1 cellular context compared by ENCODE assay signal in the genomic region with DNA sequence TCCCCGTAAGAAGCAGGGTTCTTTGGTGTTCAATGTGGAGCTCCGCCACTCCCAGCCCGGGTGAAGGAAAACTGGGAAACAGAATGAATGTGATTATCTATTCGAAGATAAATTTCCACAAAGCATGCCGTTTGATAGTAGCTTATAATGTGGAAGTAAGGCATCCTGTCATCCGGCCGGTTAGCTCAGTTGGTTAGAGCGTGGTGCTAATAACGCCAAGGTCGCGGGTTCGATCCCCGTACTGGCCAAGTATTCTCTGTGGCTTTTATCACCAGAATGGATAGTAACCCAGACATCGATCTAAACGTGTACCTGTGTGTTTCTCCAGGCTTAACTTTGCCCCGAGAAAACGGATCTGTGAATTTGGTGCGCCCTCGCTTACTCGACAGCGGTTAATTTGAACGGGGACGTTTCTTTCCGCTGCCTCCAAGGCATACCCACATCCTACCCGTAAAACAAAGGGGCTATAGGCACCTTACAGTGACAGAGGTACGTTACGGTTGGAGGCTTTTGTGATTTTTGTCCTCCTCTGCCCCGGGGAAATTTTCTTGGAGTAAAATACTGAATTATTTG.
TF ChIP-seq lines count a peak whose summit lies in the region.

No MANE protein-coding gene starts in this region.

TF ChIP-seq in K562, 482 proteins besides CTCF, POLR2A, EP300 and RAD21 (continued from another document and continues in another):
- TF ChIP-seq, protein P1, sequence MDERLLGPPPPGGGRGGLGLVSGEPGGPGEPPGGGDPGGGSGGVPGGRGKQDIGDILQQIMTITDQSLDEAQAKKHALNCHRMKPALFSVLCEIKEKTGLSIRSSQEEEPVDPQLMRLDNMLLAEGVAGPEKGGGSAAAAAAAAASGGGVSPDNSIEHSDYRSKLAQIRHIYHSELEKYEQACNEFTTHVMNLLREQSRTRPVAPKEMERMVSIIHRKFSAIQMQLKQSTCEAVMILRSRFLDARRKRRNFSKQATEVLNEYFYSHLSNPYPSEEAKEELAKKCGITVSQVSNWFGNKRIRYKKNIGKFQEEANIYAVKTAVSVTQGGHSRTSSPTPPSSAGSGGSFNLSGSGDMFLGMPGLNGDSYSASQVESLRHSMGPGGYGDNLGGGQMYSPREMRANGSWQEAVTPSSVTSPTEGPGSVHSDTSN (CRISPR knock-in tag; IDR thresholded peaks at IDR 0.05; ENCODE audit: low read depth): no peak
- TF ChIP-seq, protein P1 (tag; conservative IDR thresholded peaks at IDR 0.05; ENCODE audit: low read depth): 0 out of 2 replicates have a peak, but pooled peaks have one; percentile 5
- peak; percentile 82; the same call in 1 of the 2 replicates for TF ChIP-seq HEY1 (CRISPR knock-in tag; IDR thresholded peaks at IDR 0.05; ENCODE audit: borderline replicate concordance)
- TF ChIP-seq KAT8 (IDR thresholded peaks at IDR 0.05; ENCODE audit: low read depth): no peak
- no peak for TF ChIP-seq SRSF7 (optimal IDR thresholded peaks at IDR 0.05; ENCODE audit: low read depth, low read length)
- TF ChIP-seq CBFB (CRISPR knock-in tag; IDR thresholded peaks at IDR 0.05): no peak
- no peak for TF ChIP-seq POLR2AphosphoS2 (IDR thresholded peaks at IDR 0.05; ENCODE audit: low read length)
- no peak for TF ChIP-seq CBX2 (IDR thresholded peaks at IDR 0.05; ENCODE audit: insufficient read depth, low read length, poor library complexity, severe bottlenecking)
- TF ChIP-seq MBD2 (IDR thresholded peaks at IDR 0.05; ENCODE audit: borderline replicate concordance, low read depth): no peak; the same call in 1 of the 2 replicates
- peak; percentile 28; the same call in 1 of the 2 replicates for TF ChIP-seq EGR1 (conservative IDR thresholded peaks at IDR 0.05)
- no peak for TF ChIP-seq ATF1 (CRISPR knock-in tag; IDR thresholded peaks at IDR 0.05)
- TF ChIP-seq ATF1 (tag; IDR thresholded peaks at IDR 0.05): peak; percentile 84
- TF ChIP-seq, protein P2, sequence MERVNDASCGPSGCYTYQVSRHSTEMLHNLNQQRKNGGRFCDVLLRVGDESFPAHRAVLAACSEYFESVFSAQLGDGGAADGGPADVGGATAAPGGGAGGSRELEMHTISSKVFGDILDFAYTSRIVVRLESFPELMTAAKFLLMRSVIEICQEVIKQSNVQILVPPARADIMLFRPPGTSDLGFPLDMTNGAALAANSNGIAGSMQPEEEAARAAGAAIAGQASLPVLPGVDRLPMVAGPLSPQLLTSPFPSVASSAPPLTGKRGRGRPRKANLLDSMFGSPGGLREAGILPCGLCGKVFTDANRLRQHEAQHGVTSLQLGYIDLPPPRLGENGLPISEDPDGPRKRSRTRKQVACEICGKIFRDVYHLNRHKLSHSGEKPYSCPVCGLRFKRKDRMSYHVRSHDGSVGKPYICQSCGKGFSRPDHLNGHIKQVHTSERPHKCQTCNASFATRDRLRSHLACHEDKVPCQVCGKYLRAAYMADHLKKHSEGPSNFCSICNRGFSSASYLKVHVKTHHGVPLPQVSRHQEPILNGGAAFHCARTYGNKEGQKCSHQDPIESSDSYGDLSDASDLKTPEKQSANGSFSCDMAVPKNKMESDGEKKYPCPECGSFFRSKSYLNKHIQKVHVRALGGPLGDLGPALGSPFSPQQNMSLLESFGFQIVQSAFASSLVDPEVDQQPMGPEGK (CRISPR knock-in tag; IDR thresholded peaks at IDR 0.05; ENCODE audit: borderline replicate concordance): peak; percentile 78; the same call in 1 of the 2 replicates
- TF ChIP-seq, protein P3, sequence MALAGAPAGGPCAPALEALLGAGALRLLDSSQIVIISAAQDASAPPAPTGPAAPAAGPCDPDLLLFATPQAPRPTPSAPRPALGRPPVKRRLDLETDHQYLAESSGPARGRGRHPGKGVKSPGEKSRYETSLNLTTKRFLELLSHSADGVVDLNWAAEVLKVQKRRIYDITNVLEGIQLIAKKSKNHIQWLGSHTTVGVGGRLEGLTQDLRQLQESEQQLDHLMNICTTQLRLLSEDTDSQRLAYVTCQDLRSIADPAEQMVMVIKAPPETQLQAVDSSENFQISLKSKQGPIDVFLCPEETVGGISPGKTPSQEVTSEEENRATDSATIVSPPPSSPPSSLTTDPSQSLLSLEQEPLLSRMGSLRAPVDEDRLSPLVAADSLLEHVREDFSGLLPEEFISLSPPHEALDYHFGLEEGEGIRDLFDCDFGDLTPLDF (CRISPR knock-in tag; IDR thresholded peaks at IDR 0.05): peak; percentile 21; the same call in 1 of the 2 replicates
- no peak for TF ChIP-seq ZNF212 (CRISPR knock-in tag; IDR thresholded peaks at IDR 0.05)
- peak; percentile 52 for TF ChIP-seq BRF1 (IDR thresholded peaks at IDR 0.05; ENCODE audit: borderline replicate concordance, extremely low read depth, insufficient read length)
- TF ChIP-seq, protein P4, sequence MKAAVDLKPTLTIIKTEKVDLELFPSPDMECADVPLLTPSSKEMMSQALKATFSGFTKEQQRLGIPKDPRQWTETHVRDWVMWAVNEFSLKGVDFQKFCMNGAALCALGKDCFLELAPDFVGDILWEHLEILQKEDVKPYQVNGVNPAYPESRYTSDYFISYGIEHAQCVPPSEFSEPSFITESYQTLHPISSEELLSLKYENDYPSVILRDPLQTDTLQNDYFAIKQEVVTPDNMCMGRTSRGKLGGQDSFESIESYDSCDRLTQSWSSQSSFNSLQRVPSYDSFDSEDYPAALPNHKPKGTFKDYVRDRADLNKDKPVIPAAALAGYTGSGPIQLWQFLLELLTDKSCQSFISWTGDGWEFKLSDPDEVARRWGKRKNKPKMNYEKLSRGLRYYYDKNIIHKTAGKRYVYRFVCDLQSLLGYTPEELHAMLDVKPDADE (conservative IDR thresholded peaks at IDR 0.05; ENCODE audit: control insufficient read depth, low read depth, low read length): peak; percentile 92; the same call in 1 of the 2 replicates
- TF ChIP-seq DPF2 (IDR thresholded peaks at IDR 0.05): peak; percentile 69
- TF ChIP-seq NBN (IDR thresholded peaks at IDR 0.05; ENCODE audit: low read depth): peak; percentile 92
- TF ChIP-seq, protein P5, sequence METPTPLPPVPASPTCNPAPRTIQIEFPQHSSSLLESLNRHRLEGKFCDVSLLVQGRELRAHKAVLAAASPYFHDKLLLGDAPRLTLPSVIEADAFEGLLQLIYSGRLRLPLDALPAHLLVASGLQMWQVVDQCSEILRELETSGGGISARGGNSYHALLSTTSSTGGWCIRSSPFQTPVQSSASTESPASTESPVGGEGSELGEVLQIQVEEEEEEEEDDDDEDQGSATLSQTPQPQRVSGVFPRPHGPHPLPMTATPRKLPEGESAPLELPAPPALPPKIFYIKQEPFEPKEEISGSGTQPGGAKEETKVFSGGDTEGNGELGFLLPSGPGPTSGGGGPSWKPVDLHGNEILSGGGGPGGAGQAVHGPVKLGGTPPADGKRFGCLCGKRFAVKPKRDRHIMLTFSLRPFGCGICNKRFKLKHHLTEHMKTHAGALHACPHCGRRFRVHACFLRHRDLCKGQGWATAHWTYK (CRISPR knock-in tag; IDR thresholded peaks at IDR 0.05): 0 out of 2 replicates have a peak, but pooled peaks have one; percentile 51
- TF ChIP-seq RNF2 (IDR thresholded peaks at IDR 0.05): peak; percentile 72; the same call in 1 of the 2 replicates
- TF ChIP-seq, protein P6, sequence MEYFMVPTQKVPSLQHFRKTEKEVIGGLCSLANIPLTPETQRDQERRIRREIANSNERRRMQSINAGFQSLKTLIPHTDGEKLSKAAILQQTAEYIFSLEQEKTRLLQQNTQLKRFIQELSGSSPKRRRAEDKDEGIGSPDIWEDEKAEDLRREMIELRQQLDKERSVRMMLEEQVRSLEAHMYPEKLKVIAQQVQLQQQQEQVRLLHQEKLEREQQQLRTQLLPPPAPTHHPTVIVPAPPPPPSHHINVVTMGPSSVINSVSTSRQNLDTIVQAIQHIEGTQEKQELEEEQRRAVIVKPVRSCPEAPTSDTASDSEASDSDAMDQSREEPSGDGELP (CRISPR knock-in tag; IDR thresholded peaks at IDR 0.05; ENCODE audit: borderline replicate concordance): 0 out of 2 replicates have a peak, but pooled peaks have one; percentile 17
- TF ChIP-seq ZNF24 (IDR thresholded peaks at IDR 0.05): peak; percentile 83
- TF ChIP-seq NCOA6 (IDR thresholded peaks at IDR 0.05): no peak; the same call in 1 of the 2 replicates
- TF ChIP-seq BHLHE40 (IDR thresholded peaks at IDR 0.05; ENCODE audit: low read length): peak; percentile 53; the same call in 1 of the 2 replicates
- TF ChIP-seq KAT7 (CRISPR knock-in tag; IDR thresholded peaks at IDR 0.05; ENCODE audit: borderline replicate concordance): peak; percentile 66; the same call in 1 of the 2 replicates
- TF ChIP-seq L3MBTL2 (IDR thresholded peaks at IDR 0.05): peak; percentile 52; the same call in 1 of the 2 replicates
- peak; percentile 70 for TF ChIP-seq BDP1 (IDR thresholded peaks at IDR 0.05; ENCODE audit: insufficient read depth, insufficient read length)
- peak in 1 of 2 experiments; percentile 61; a peak in 2 of 4 replicates for TF ChIP-seq MAZ (CRISPR knock-in tag; conservative IDR thresholded peaks at IDR 0.05 in 1 of 2, IDR thresholded peaks at IDR 0.05 in 1 of 2)
- peak; percentile 56; the same call in 1 of the 2 replicates for TF ChIP-seq ZSCAN32 (CRISPR knock-in tag; IDR thresholded peaks at IDR 0.05)
- TF ChIP-seq SMARCE1 (IDR thresholded peaks at IDR 0.05): no peak
- TF ChIP-seq ESRRB (CRISPR knock-in tag; IDR thresholded peaks at IDR 0.05; ENCODE audit: borderline replicate concordance): 0 out of 2 replicates have a peak, but pooled peaks have one; percentile 58
- TF ChIP-seq, protein P7, sequence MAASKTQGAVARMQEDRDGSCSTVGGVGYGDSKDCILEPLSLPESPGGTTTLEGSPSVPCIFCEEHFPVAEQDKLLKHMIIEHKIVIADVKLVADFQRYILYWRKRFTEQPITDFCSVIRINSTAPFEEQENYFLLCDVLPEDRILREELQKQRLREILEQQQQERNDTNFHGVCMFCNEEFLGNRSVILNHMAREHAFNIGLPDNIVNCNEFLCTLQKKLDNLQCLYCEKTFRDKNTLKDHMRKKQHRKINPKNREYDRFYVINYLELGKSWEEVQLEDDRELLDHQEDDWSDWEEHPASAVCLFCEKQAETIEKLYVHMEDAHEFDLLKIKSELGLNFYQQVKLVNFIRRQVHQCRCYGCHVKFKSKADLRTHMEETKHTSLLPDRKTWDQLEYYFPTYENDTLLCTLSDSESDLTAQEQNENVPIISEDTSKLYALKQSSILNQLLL (CRISPR knock-in tag; IDR thresholded peaks at IDR 0.05; ENCODE audit: borderline replicate concordance): no peak
- TF ChIP-seq STAT5A (IDR thresholded peaks at IDR 0.05; ENCODE audit: borderline replicate concordance, low read length): peak; percentile 48; the same call in 1 of the 2 replicates
- TF ChIP-seq, protein P8, sequence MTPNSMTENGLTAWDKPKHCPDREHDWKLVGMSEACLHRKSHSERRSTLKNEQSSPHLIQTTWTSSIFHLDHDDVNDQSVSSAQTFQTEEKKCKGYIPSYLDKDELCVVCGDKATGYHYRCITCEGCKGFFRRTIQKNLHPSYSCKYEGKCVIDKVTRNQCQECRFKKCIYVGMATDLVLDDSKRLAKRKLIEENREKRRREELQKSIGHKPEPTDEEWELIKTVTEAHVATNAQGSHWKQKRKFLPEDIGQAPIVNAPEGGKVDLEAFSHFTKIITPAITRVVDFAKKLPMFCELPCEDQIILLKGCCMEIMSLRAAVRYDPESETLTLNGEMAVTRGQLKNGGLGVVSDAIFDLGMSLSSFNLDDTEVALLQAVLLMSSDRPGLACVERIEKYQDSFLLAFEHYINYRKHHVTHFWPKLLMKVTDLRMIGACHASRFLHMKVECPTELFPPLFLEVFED (CRISPR knock-in tag; conservative IDR thresholded peaks at IDR 0.05): peak; percentile 72; the same call in 1 of the 2 replicates
- TF ChIP-seq, protein P9, sequence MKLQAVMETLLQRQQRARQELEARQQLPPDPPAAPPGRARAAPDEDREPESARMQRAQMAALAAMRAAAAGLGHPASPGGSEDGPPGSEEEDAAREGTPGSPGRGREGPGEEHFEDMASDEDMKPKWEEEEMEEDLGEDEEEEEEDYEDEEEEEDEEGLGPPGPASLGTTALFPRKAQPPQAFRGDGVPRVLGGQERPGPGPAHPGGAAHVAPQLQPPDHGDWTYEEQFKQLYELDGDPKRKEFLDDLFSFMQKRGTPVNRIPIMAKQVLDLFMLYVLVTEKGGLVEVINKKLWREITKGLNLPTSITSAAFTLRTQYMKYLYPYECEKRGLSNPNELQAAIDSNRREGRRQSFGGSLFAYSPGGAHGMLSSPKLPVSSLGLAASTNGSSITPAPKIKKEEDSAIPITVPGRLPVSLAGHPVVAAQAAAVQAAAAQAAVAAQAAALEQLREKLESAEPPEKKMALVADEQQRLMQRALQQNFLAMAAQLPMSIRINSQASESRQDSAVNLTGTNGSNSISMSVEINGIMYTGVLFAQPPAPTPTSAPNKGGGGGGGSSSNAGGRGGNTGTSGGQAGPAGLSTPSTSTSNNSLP (IDR thresholded peaks at IDR 0.05; ENCODE audit: borderline replicate concordance, low read depth, low read length): peak; percentile 98
- TF ChIP-seq, protein P10, sequence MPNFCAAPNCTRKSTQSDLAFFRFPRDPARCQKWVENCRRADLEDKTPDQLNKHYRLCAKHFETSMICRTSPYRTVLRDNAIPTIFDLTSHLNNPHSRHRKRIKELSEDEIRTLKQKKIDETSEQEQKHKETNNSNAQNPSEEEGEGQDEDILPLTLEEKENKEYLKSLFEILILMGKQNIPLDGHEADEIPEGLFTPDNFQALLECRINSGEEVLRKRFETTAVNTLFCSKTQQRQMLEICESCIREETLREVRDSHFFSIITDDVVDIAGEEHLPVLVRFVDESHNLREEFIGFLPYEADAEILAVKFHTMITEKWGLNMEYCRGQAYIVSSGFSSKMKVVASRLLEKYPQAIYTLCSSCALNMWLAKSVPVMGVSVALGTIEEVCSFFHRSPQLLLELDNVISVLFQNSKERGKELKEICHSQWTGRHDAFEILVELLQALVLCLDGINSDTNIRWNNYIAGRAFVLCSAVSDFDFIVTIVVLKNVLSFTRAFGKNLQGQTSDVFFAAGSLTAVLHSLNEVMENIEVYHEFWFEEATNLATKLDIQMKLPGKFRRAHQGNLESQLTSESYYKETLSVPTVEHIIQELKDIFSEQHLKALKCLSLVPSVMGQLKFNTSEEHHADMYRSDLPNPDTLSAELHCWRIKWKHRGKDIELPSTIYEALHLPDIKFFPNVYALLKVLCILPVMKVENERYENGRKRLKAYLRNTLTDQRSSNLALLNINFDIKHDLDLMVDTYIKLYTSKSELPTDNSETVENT (CRISPR knock-in tag; IDR thresholded peaks at IDR 0.05): peak; percentile 58; the same call in 1 of the 2 replicates
- peak in 1 of 2 experiments; percentile 90; a peak in 2 of 4 replicates for TF ChIP-seq CSDE1 (IDR thresholded peaks at IDR 0.05)
- peak; percentile 92 for TF ChIP-seq CTBP1 (IDR thresholded peaks at IDR 0.05; ENCODE audit: borderline replicate concordance)
- no peak for TF ChIP-seq TEAD2 (tag; IDR thresholded peaks at IDR 0.05)
- TF ChIP-seq MIER1 (IDR thresholded peaks at IDR 0.05; ENCODE audit: low read depth): no peak
- peak; percentile 50 to 92; a peak in 3 of 4 replicates for TF ChIP-seq FOXK2 (conservative IDR thresholded peaks at IDR 0.05 in 1 of 2, IDR thresholded peaks at IDR 0.05 in 1 of 2; ENCODE audit: low read depth in 2 of 2)
- TF ChIP-seq ESRRA (IDR thresholded peaks at IDR 0.05; ENCODE audit: borderline replicate concordance, low read depth): peak; percentile 83; the same call in 1 of the 2 replicates
- TF ChIP-seq SP1 (CRISPR knock-in tag; IDR thresholded peaks at IDR 0.05): peak; percentile 74
- TF ChIP-seq THRAP3 (IDR thresholded peaks at IDR 0.05; ENCODE audit: borderline replicate concordance): 0 out of 2 replicates have a peak, but pooled peaks have one; percentile 70
